Comparison of ENCODE assay signal across 17 cellular contexts in genomic region chr9:96299823-96300222, GRCh38. TPM values are rescaled to one million over a fixed set of nuclear protein-coding genes. Genes with fewer than 3 reads are reported as not detected.
A peak's percentile ranks its signal among the peaks of the same experiment; 100 is the strongest.
DNase-seq lines count a peak whose midpoint lies in the region; ATAC-seq and TF ChIP-seq lines count a peak whose summit lies in the region.
"Had no signal": no experiment of that assay in that cellular context is flagged by ENCODE, and none has a peak within 500 bp of the region (broad histone marks: within the 10 kb centered on the region; RNA-seq: fewer than 3 reads in every experiment).

No MANE protein-coding gene starts in this region.

- H2AK5ac ChIP-seq in trophoblast cell (ENCODE audit: low read length), result no peak overlapping the region

- H3K4me1 ChIP-seq in GM23248 (ENCODE audit: insufficient read depth), result no peaks in the 10 kb centered on the region
- H3K4me1 ChIP-seq in trophoblast cell (ENCODE audit: control insufficient read depth in 1 of 2, insufficient read depth in 2 of 2, low read length in 2 of 2), result peaks cover 0 to 2% of the 10 kb centered on the region in 2 experiments
- no peaks in the 10 kb centered on the region for H3K4me1 ChIP-seq in suprapubic skin
- H3K4me1 ChIP-seq: Caco-2, left ventricle myocardium inferior had no signal

- H3K14ac ChIP-seq in trophoblast cell (ENCODE audit: low read length), result no peak overlapping the region

- 61% methylated on average over 4 of the region's 4 CpGs for WGBS in GM23248 (ENCODE audit: low coverage in 1 of 2, low lambda C conversion rate in 2 of 2, missing lambda C conversion rate in 2 of 2), 2 experiments
- no CpG with 5 or more reads among the region's 4 CpGs for WGBS in trophoblast cell (ENCODE audit: extremely low coverage, insufficient coverage, insufficient read length)
- 76% methylated on average over 4 of the region's 4 CpGs for WGBS in suprapubic skin

- H3K27me3 ChIP-seq in GM23248 (replicated peaks; ENCODE audit: insufficient read depth) (0 out of 2 replicates have a peak, but pooled peaks cover 3% of the 10 kb centered on the region), trophoblast cell (ENCODE audit: insufficient read depth, low read length) (no peaks in the 10 kb centered on the region), suprapubic skin (no peaks in the 10 kb centered on the region)

- H3K4me2 ChIP-seq in GM23248 (ENCODE audit: unreplicated experiment) (no peak overlapping the region), trophoblast cell (ENCODE audit: low read length) (no peak overlapping the region)

- H4K91ac ChIP-seq in trophoblast cell (ENCODE audit: low read depth, low read length), result no peak overlapping the region

- H3K9me3 Mint-ChIP-seq in activated CD8-positive, alpha-beta T cell treated with anti-CD3 and anti-CD28 coated beads, Interleukin-2, amount 10 ng/mL, durations not matched to agents 7 days and 5 days (ENCODE audit: insufficient read depth), result no peaks in the 10 kb centered on the region
- H3K9me3 Mint-ChIP-seq in activated T-helper 1 cell treated with anti-CD3 and anti-CD28 coated beads, Interleukin-12 subunit alpha, Interleukin-12 subunit beta, Interleukin-2, Interleukin-4 antibody, amounts not matched to agents 30 ng/mL and 10 ng/mL and 1 ng/mL, durations not matched to agents 14 hours and 24 hours and 36 hours, result no peaks in the 10 kb centered on the region

- TF ChIP-seq POLR2A in suprapubic skin (IDR thresholded peaks at IDR 0.05), result no peak

- H3K36me3 ChIP-seq in GM23248 (ENCODE audit: low read depth) (no peaks in the 10 kb centered on the region), trophoblast cell (ENCODE audit: control insufficient read depth in 1 of 2, insufficient read depth in 2 of 2, low read length in 2 of 2) (no peaks in the 10 kb centered on the region), suprapubic skin (no peaks in the 10 kb centered on the region)

- no peak overlapping the region for H3K27ac Mint-ChIP-seq in activated CD8-positive, alpha-beta T cell treated with anti-CD3 and anti-CD28 coated beads, Interleukin-2, amount 10 ng/mL, durations not matched to agents 7 days and 5 days
- no peak overlapping the region for H3K27ac Mint-ChIP-seq in activated T-helper 1 cell treated with anti-CD3 and anti-CD28 coated beads, Interleukin-12 subunit alpha, Interleukin-12 subunit beta, Interleukin-2, Interleukin-4 antibody, amounts not matched to agents 30 ng/mL and 10 ng/mL and 1 ng/mL, durations not matched to agents 14 hours and 24 hours and 36 hours
- H3K27ac Mint-ChIP-seq: activated CD8-positive, alpha-beta T cell treated with anti-CD3 and anti-CD28 coated beads for 36 hours; stimulated activated naive CD8-positive, alpha-beta T cell treated with anti-CD3 and anti-CD28 coated beads, Interleukin-15, Interleukin-2, amounts not matched to agents 100 ng/mL and 50 ng/mL, for 24 hours had no signal

- H3K4me1 Mint-ChIP-seq in activated CD8-positive, alpha-beta T cell treated with anti-CD3 and anti-CD28 coated beads, Interleukin-2, amount 10 ng/mL, durations not matched to agents 7 days and 5 days (ENCODE audit: low read depth), result no peaks in the 10 kb centered on the region
- H3K4me1 Mint-ChIP-seq in activated T-helper 1 cell treated with anti-CD3 and anti-CD28 coated beads, Interleukin-12 subunit alpha, Interleukin-12 subunit beta, Interleukin-2, Interleukin-4 antibody, amounts not matched to agents 30 ng/mL and 10 ng/mL and 1 ng/mL, durations not matched to agents 14 hours and 24 hours and 36 hours (ENCODE audit: low read depth), result no peaks in the 10 kb centered on the region

- POLR2A ChIA-PET in activated CD8-positive, alpha-beta T cell treated with anti-CD3 and anti-CD28 coated beads, Interleukin-2, amount 10 ng/mL, durations not matched to agents 7 days and 5 days (lab: Charles Lee), result no interaction called here

- H3K79me2 ChIP-seq in GM23248 (ENCODE audit: insufficient read depth) (no peaks in the 10 kb centered on the region), trophoblast cell (ENCODE audit: control insufficient read depth, insufficient read depth, low read length, poor library complexity) (no peaks in the 10 kb centered on the region)

- DNase-seq in GM23248 (peak; percentile 6), RPMI7951 (ENCODE audit: low read depth) (peak; percentile 40), epithelial cell of esophagus (ENCODE audit: low read depth) (peak; percentile 91), trophoblast cell (peak; percentile 63 to 91), suprapubic skin (ENCODE audit: low spot score in 2 of 2) (no peak), KBM-7 (no peak)
- DNase-seq in activated CD8-positive, alpha-beta T cell treated with anti-CD3 and anti-CD28 coated beads, Interleukin-2, amount 10 ng/mL, durations not matched to agents 7 days and 5 days, result no peak
- no peak for DNase-seq in activated T-helper 1 cell treated with anti-CD3 and anti-CD28 coated beads, Interleukin-12 subunit alpha, Interleukin-12 subunit beta, Interleukin-2, Interleukin-4 antibody, amounts not matched to agents 30 ng/mL and 10 ng/mL and 1 ng/mL, durations not matched to agents 14 hours and 24 hours and 36 hours (ENCODE audit: low spot score)
- DNase-seq: activated CD8-positive, alpha-beta T cell treated with anti-CD3 and anti-CD28 coated beads for 36 hours; Caco-2; erythroblast; hippocampal formation; left ventricle myocardium inferior; NCI-H1436; NCI-H510A had no signal

- intact Hi-C loops in activated T-helper 1 cell treated with anti-CD3 and anti-CD28 coated beads, Interleukin-12 subunit alpha, Interleukin-12 subunit beta, Interleukin-2, Interleukin-4 antibody, amounts not matched to agents 30 ng/mL and 10 ng/mL and 1 ng/mL, durations not matched to agents 14 hours and 24 hours and 36 hours (cut with micrococcal nuclease), result no loop called here

- H3K4ac ChIP-seq in trophoblast cell (ENCODE audit: low read depth, low read length), result no peak overlapping the region

- H3K9me2 ChIP-seq in GM23248 (ENCODE audit: insufficient read depth), result no peaks in the 10 kb centered on the region

- no peak overlapping the region for H3K18ac ChIP-seq in trophoblast cell (ENCODE audit: low read length)

- peaks cover 5% of the 10 kb centered on the region for H3K27me3 Mint-ChIP-seq in activated CD8-positive, alpha-beta T cell treated with anti-CD3 and anti-CD28 coated beads, Interleukin-2, amount 10 ng/mL, durations not matched to agents 7 days and 5 days (ENCODE audit: low read depth)
- H3K27me3 Mint-ChIP-seq in activated T-helper 1 cell treated with anti-CD3 and anti-CD28 coated beads, Interleukin-12 subunit alpha, Interleukin-12 subunit beta, Interleukin-2, Interleukin-4 antibody, amounts not matched to agents 30 ng/mL and 10 ng/mL and 1 ng/mL, durations not matched to agents 14 hours and 24 hours and 36 hours (ENCODE audit: insufficient read depth), result peaks cover 4% of the 10 kb centered on the region

- H3K9me3 ChIP-seq in GM23248 (ENCODE audit: low read depth), result no peaks in the 10 kb centered on the region
- H3K9me3 ChIP-seq in trophoblast cell (ENCODE audit: insufficient read depth, low read depth, low read length), result peaks cover 1% of the 10 kb centered on the region
- H3K9me3 ChIP-seq in suprapubic skin, result no peaks in the 10 kb centered on the region
- H3K9me3 ChIP-seq: Caco-2 had no signal

- no peak overlapping the region for H2BK12ac ChIP-seq in trophoblast cell (ENCODE audit: low read length)

- no peak overlapping the region for H2BK5ac ChIP-seq in trophoblast cell (ENCODE audit: low read depth, low read length, poor library complexity)

- no peak overlapping the region for H3K9ac ChIP-seq in GM23248
- H3K9ac ChIP-seq in trophoblast cell (ENCODE audit: low read length), result no peak overlapping the region

- H4K8ac ChIP-seq in trophoblast cell (ENCODE audit: low read depth, low read length), result no peak overlapping the region

- no peaks in the 10 kb centered on the region for H3F3A ChIP-seq in GM23248 (ENCODE audit: insufficient read depth)

- TF ChIP-seq EP300 in suprapubic skin (IDR thresholded peaks at IDR 0.05), result no peak

- H3K4me3 ChIP-seq in GM23248 (no peak overlapping the region), epithelial cell of esophagus (ENCODE audit: low read length) (no peak overlapping the region), trophoblast cell (ENCODE audit: low read depth, low read length) (no peak overlapping the region), suprapubic skin (no peak overlapping the region)
- H3K4me3 ChIP-seq: coronary artery, left ventricle myocardium inferior had no signal

- no peak overlapping the region for H3K27ac ChIP-seq in GM23248
- H3K27ac ChIP-seq in trophoblast cell (ENCODE audit: low read depth, low read length), result no peak overlapping the region
- H3K27ac ChIP-seq in suprapubic skin, result no peak overlapping the region
- H3K27ac ChIP-seq: coronary artery, left ventricle myocardium inferior had no signal

- in situ Hi-C loops in GM23248 (cut with MboI) (no loop called here), KBM-7 (cut with MboI; ENCODE audit: low pct_unique_long_range_greater_than_20kb, low sequenced_read_pairs) (no loop called here)

- no peak overlapping the region for H3K4me3 Mint-ChIP-seq in activated CD8-positive, alpha-beta T cell treated with anti-CD3 and anti-CD28 coated beads, Interleukin-2, amount 10 ng/mL, durations not matched to agents 7 days and 5 days
- H3K4me3 Mint-ChIP-seq in activated T-helper 1 cell treated with anti-CD3 and anti-CD28 coated beads, Interleukin-12 subunit alpha, Interleukin-12 subunit beta, Interleukin-2, Interleukin-4 antibody, amounts not matched to agents 30 ng/mL and 10 ng/mL and 1 ng/mL, durations not matched to agents 14 hours and 24 hours and 36 hours, result no peak overlapping the region
- H3K4me3 Mint-ChIP-seq: activated CD8-positive, alpha-beta T cell treated with anti-CD3 and anti-CD28 coated beads for 36 hours; stimulated activated naive CD8-positive, alpha-beta T cell treated with anti-CD3 and anti-CD28 coated beads, Interleukin-15, Interleukin-2, amounts not matched to agents 100 ng/mL and 50 ng/mL, for 24 hours had no signal

- TF ChIP-seq CTCF in epithelial cell of esophagus (IDR thresholded peaks at IDR 0.05; ENCODE audit: insufficient read depth, low read depth, low read length, missing control alignments) (no peak), suprapubic skin (IDR thresholded peaks at IDR 0.05) (no peak)

- no peaks in the 10 kb centered on the region for H3K36me3 Mint-ChIP-seq in activated CD8-positive, alpha-beta T cell treated with anti-CD3 and anti-CD28 coated beads, Interleukin-2, amount 10 ng/mL, durations not matched to agents 7 days and 5 days (ENCODE audit: low read depth)
- H3K36me3 Mint-ChIP-seq in activated T-helper 1 cell treated with anti-CD3 and anti-CD28 coated beads, Interleukin-12 subunit alpha, Interleukin-12 subunit beta, Interleukin-2, Interleukin-4 antibody, amounts not matched to agents 30 ng/mL and 10 ng/mL and 1 ng/mL, durations not matched to agents 14 hours and 24 hours and 36 hours (ENCODE audit: low read depth), result no peaks in the 10 kb centered on the region

- H3K23ac ChIP-seq in trophoblast cell (ENCODE audit: low read length), result no peak overlapping the region

- H4K12ac ChIP-seq in trophoblast cell (ENCODE audit: low read depth, low read length), result no peak overlapping the region

- H3K79me1 ChIP-seq in trophoblast cell (ENCODE audit: low read length), result no peaks in the 10 kb centered on the region

- CTCF ChIA-PET in activated CD8-positive, alpha-beta T cell treated with anti-CD3 and anti-CD28 coated beads, Interleukin-2, amount 10 ng/mL, durations not matched to agents 7 days and 5 days (lab: Charles Lee), result no interaction called here

- H2AFZ ChIP-seq in GM23248 (no peak overlapping the region), trophoblast cell (ENCODE audit: insufficient read depth, low read length, poor library complexity) (no peak overlapping the region)

- H4K20me1 ChIP-seq in GM23248 (ENCODE audit: insufficient read depth), result no peaks in the 10 kb centered on the region

- H2BK120ac ChIP-seq in trophoblast cell (ENCODE audit: insufficient read depth, low read length, poor library complexity), result no peak overlapping the region

- no peak for ATAC-seq in activated CD8-positive, alpha-beta T cell treated with anti-CD3 and anti-CD28 coated beads, Interleukin-2, amount 10 ng/mL, durations not matched to agents 7 days and 5 days
- ATAC-seq: activated CD8-positive, alpha-beta T cell treated with anti-CD3 and anti-CD28 coated beads for 36 hours had no signal

RNA-seq across cellular contexts. Expression of gene HSD17B3, which starts 2.2 kb away (rescaled TPM):
- total RNA-seq in GM23248 (2014; rRNA removed; shearing (Covaris generic)), result not detected in 2 replicates
- not detected in 2 replicates for polyA plus RNA-seq in GM23248 (2016; fragmentation: Nextera tagmentation; extraction: Ambion mirVana)
- total RNA-seq in RPMI7951 (2014; rRNA removed; shearing (Covaris generic)), result not detected in 2 replicates
- polyA plus RNA-seq in trophoblast cell (2013), result 0.14 and 0.15 TPM in 2 replicates
- not detected for total RNA-seq in activated CD8-positive, alpha-beta T cell treated with anti-CD3 and anti-CD28 coated beads, Interleukin-2, amount 10 ng/mL, durations not matched to agents 7 days and 5 days
- 1 to 10 TPM in 3 of 4 donors, not detected in 1; 1.2 to 1.7 (median 1.5) TPM for total RNA-seq in suprapubic skin
- not detected in 2 replicates for total RNA-seq in activated T-helper 1 cell treated with anti-CD3 and anti-CD28 coated beads, Interleukin-12 subunit alpha, Interleukin-12 subunit beta, Interleukin-2, Interleukin-4 antibody, amounts not matched to agents 30 ng/mL and 10 ng/mL and 1 ng/mL, durations not matched to agents 14 hours and 24 hours and 36 hours
- total RNA-seq: activated CD8-positive, alpha-beta T cell treated with anti-CD3 and anti-CD28 coated beads for 36 hours; Caco-2 had no signal

Comparison
In these comparisons a context has a peak if more than half of its experiments do, and no peak if none do; other contexts are left out.
1. DNase-seq: peak in GM23248 (single experiment), RPMI7951 (single experiment), epithelial cell of esophagus (single experiment) and trophoblast cell (2 of 2); none in activated CD8-positive, alpha-beta T cell treated with anti-CD3 and anti-CD28 coated beads, Interleukin-2, amount 10 ng/mL, durations not matched to agents 7 days and 5 days (single experiment), suprapubic skin (0 of 2), KBM-7 (single experiment) and activated T-helper 1 cell treated with anti-CD3 and anti-CD28 coated beads, Interleukin-12 subunit alpha, Interleukin-12 subunit beta, Interleukin-2, Interleukin-4 antibody, amounts not matched to agents 30 ng/mL and 10 ng/mL and 1 ng/mL, durations not matched to agents 14 hours and 24 hours and 36 hours (single experiment).